ENCODE assay signal across 12 cellular contexts in the genomic region with DNA sequence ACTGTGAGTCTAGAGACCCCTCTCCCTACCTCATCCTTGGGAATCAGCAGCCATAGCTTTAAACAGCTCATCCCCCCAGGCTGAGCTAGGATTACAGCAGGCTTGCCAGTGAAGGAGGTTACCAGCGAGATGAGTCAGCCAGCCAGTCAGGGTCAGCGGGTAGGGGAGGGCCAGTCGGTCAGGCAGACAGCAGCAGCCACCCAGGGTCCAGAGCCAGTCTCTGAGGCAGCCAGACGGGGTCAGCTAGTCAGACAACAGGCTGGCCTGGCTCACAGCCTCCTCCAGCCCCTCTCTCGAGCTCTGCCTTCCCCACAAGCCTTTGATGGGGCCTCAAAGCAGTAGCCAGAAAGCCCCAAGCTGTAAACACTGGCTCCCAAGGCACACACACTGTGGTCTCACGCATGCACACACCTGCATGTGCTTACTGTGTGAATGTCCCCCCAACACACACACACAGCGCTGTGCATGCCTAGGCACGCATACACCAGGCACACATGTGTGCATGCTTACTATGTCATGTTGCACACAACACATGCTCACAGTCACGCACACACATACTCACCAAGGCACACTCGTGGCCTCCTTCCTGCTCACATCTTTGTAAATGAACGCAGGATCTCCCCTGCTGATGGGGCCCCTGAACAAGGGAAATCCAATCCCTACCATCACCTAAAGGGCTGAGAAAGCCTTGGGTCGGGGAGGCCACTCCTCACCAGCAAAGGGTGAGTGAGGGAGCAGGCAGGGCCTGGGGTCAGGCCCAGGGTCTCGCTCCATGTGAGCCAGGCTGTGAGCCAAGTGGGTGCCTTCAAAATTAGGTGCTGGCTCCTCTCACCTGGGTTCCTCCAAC. TPM values are rescaled to one million over a fixed set of nuclear protein-coding genes. Genes with fewer than 3 reads are reported as not detected.
DNase-seq lines count a peak whose midpoint lies in the region; ATAC-seq, FAIRE-seq and TF ChIP-seq lines count a peak whose summit lies in the region.
"Had no signal": no experiment of that assay in that cellular context is flagged by ENCODE, and none has a peak within 500 bp of the region (broad histone marks: within the 10 kb centered on the region; RNA-seq: fewer than 3 reads in every experiment).

No MANE protein-coding gene starts in this region.

- POLR2A ChIA-PET in K562 (lab: Yijun Ruan, JAX), result no interaction called here

- BruUV-seq in K562 (replicated peaks; lab: Mats Ljungman, UMichigan), result no TSS peak

- TF ChIP-seq EP300 in K562 (IDR thresholded peaks at IDR 0.05; ENCODE audit: low read length), result no peak
- no peak for TF ChIP-seq EP300 in stomach (IDR thresholded peaks at IDR 0.05)

- H2BK12ac ChIP-seq in mesenchymal stem cell (ENCODE audit: low read length in 2 of 2), result no peak overlapping the region

- no peak overlapping the region for H4K91ac ChIP-seq in mesenchymal stem cell (ENCODE audit: low read length)

- TF ChIP-seq POLR2A in K562 (conservative IDR thresholded peaks at IDR 0.05) (no peak), stomach (IDR thresholded peaks at IDR 0.05) (no peak)

- H3K4me2 ChIP-seq in BLaER1 (peak overlapping the region; percentile 10; the same call in 1 of the 2 replicates), K562 (ENCODE audit: insufficient read depth, low read length) (no peak overlapping the region), mesenchymal stem cell (ENCODE audit: low read length, poor library complexity, severe bottlenecking) (no peak overlapping the region)

- H2AFZ ChIP-seq in K562 (ENCODE audit: low read depth, low read length), result no peak overlapping the region
- no peak overlapping the region for H2AFZ ChIP-seq in mesenchymal stem cell (ENCODE audit: low read depth, low read length)

- H3K4me1 ChIP-seq in BLaER1, result peaks cover 49% of the 10 kb centered on the region
- peaks cover 20% of the 10 kb centered on the region for H3K4me1 ChIP-seq in HUES64 (ENCODE audit: insufficient read depth, low read length)
- no peaks in the 10 kb centered on the region for H3K4me1 ChIP-seq in K562 (replicated peaks in 1 of 2; ENCODE audit: control insufficient read depth in 2 of 2, insufficient read depth in 2 of 2, low read length in 2 of 2)
- peaks cover 12% of the 10 kb centered on the region for H3K4me1 ChIP-seq in mesenchymal stem cell (ENCODE audit: control insufficient read depth, insufficient read depth, low read depth, low read length)
- no peaks in the 10 kb centered on the region for H3K4me1 ChIP-seq in right atrium auricular region
- no peaks in the 10 kb centered on the region for H3K4me1 ChIP-seq in stomach

- no peaks in the 10 kb centered on the region for H3K9me3 ChIP-seq in BLaER1
- peaks cover 6% of the 10 kb centered on the region; the same call in 1 of the 2 replicates for H3K9me3 ChIP-seq in HUES64 (ENCODE audit: insufficient read depth, low read depth, low read length)
- 0 out of 2 replicates have a peak, but pooled peaks cover 1% of the 10 kb centered on the region for H3K9me3 ChIP-seq in K562 (replicated peaks; ENCODE audit: control insufficient read depth, insufficient read depth, low read depth, low read length)
- no peaks in the 10 kb centered on the region for H3K9me3 ChIP-seq in mesenchymal stem cell (ENCODE audit: control insufficient read depth, low read length)
- H3K9me3 ChIP-seq in right atrium auricular region, result peaks cover 0 to 11% of the 10 kb centered on the region in 2 donors
- peaks cover 0 to 16% (median 4%) of the 10 kb centered on the region in 4 donors for H3K9me3 ChIP-seq in stomach

- H3K9ac ChIP-seq in BLaER1, result no peak overlapping the region
- H3K9ac ChIP-seq in HUES64 (ENCODE audit: low read depth, low read length), result no peak overlapping the region
- H3K9ac ChIP-seq in K562 (ENCODE audit: insufficient read depth in 1 of 2, low read depth in 2 of 2, low read length in 2 of 2), result no peak overlapping the region
- H3K9ac ChIP-seq in mesenchymal stem cell (ENCODE audit: low read length), result no peak overlapping the region

- no peak overlapping the region for H3K23ac ChIP-seq in mesenchymal stem cell (ENCODE audit: low read length in 2 of 2)

- no peaks in the 10 kb centered on the region for H4K20me1 ChIP-seq in BLaER1
- no peaks in the 10 kb centered on the region; the same call in none of the 2 replicates for H4K20me1 ChIP-seq in K562 (replicated peaks; ENCODE audit: control insufficient read depth, insufficient read depth, low read length)

- DNase-seq in K562 (ENCODE audit: extremely low read depth in 1 of 4, low spot score in 3 of 4) (no peak), mesenchymal stem cell (peak; percentile 70), right atrium auricular region (ENCODE audit: low spot score) (no peak), stomach (no peak)
- DNase-seq: DND-41, naive B cell, NCI-H1105 had no signal

- H3K4me3 ChIP-seq in BLaER1 (no peak overlapping the region), HUES64 (ENCODE audit: low read length) (no peak overlapping the region), K562 (no peak overlapping the region), mesenchymal stem cell (ENCODE audit: insufficient read depth in 1 of 2, low read depth in 1 of 2, low read length in 2 of 2) (no peak overlapping the region), right atrium auricular region (no peak overlapping the region), stomach (no peak overlapping the region)

- no peaks in the 10 kb centered on the region for H3K36me3 ChIP-seq in BLaER1
- H3K36me3 ChIP-seq in HUES64 (ENCODE audit: insufficient read depth, low read length), result no peaks in the 10 kb centered on the region
- no peaks in the 10 kb centered on the region for H3K36me3 ChIP-seq in K562 (ENCODE audit: control insufficient read depth, insufficient read depth, low read length)
- H3K36me3 ChIP-seq in mesenchymal stem cell (ENCODE audit: control insufficient read depth in 1 of 2, insufficient read depth in 2 of 2, low read depth in 1 of 2, low read length in 2 of 2), result no peaks in the 10 kb centered on the region
- H3K36me3 ChIP-seq in right atrium auricular region, result no peaks in the 10 kb centered on the region
- no peaks in the 10 kb centered on the region for H3K36me3 ChIP-seq in stomach

- 62% methylated on average over 13 of the region's 13 CpGs for WGBS in HUES64
- WGBS in K562 (ENCODE audit: insufficient coverage, low coverage, missing lambda C conversion rate), result 2% methylated on average over 13 of the region's 13 CpGs
- 50% methylated on average over 13 of the region's 13 CpGs for WGBS in mesenchymal stem cell
- 49 to 59% (median 54%) methylated on average over 10 to 13 of the region's 13 CpGs for WGBS in stomach, 5 donors

- H2BK15ac ChIP-seq in mesenchymal stem cell (ENCODE audit: low read depth, poor library complexity, severe bottlenecking), result no peak overlapping the region

- no peak for TF ChIP-seq RAD21 in K562 (CRISPR knock-in tag; conservative IDR thresholded peaks at IDR 0.05 in 1 of 2, IDR thresholded peaks at IDR 0.05 in 1 of 2)

- no peak for FAIRE-seq in K562 (lab: Jason Lieb, UNC)

- no peak for TF ChIP-seq CTCF in K562 (IDR thresholded peaks at IDR 0.05 in 2 of 3, conservative IDR thresholded peaks at IDR 0.05 in 1 of 3; ENCODE audit: insufficient read depth in 2 of 3, low read depth in 1 of 3, low read length in 3 of 3)
- TF ChIP-seq CTCF in right atrium auricular region (IDR thresholded peaks at IDR 0.05), result no peak
- TF ChIP-seq CTCF in stomach (IDR thresholded peaks at IDR 0.05), result no peak

- no peak for ATAC-seq in K562
- ATAC-seq in GM18909 (IDR thresholded peaks at IDR 0.05; ENCODE audit: poor library complexity, unreplicated experiment), result no peak
- ATAC-seq in HG02840 (IDR thresholded peaks at IDR 0.05; ENCODE audit: low FRiP score, unreplicated experiment), result no peak
- ATAC-seq: esophagus mucosa had no signal

- H3K79me2 ChIP-seq in K562 (ENCODE audit: control insufficient read depth, insufficient read depth, low read length), result no peaks in the 10 kb centered on the region

- peak overlapping the region in 1 of 2 experiments; percentile 85 for H3K14ac ChIP-seq in mesenchymal stem cell (ENCODE audit: low read length in 2 of 2)

- no peaks in the 10 kb centered on the region for H3K79me1 ChIP-seq in mesenchymal stem cell (replicated peaks; ENCODE audit: low read length, poor library complexity, severe bottlenecking)

- no peak overlapping the region for H3K27ac ChIP-seq in BLaER1
- 0 out of 2 replicates have a peak overlapping the region, but pooled peaks have one; percentile 24 for H3K27ac ChIP-seq in HUES64 (ENCODE audit: low read depth, low read length)
- no peak overlapping the region for H3K27ac ChIP-seq in K562 (ENCODE audit: extremely low read depth, low read depth, low read length)
- no peak overlapping the region for H3K27ac ChIP-seq in mesenchymal stem cell (ENCODE audit: low read length, poor library complexity, severe bottlenecking)
- no peak overlapping the region for H3K27ac ChIP-seq in right atrium auricular region
- no peak overlapping the region for H3K27ac ChIP-seq in stomach

- in situ Hi-C loops in K562 (cut with MboI), result no loop called here

- no peak overlapping the region for H2BK5ac ChIP-seq in mesenchymal stem cell (ENCODE audit: low read depth, low read length, poor library complexity, severe bottlenecking)

- no peak overlapping the region for H4K8ac ChIP-seq in mesenchymal stem cell (ENCODE audit: low read length)

- H3K4ac ChIP-seq in mesenchymal stem cell (ENCODE audit: low read depth in 1 of 2, low read length in 2 of 2), result no peak overlapping the region

- no peak overlapping the region for H2BK120ac ChIP-seq in mesenchymal stem cell (ENCODE audit: low read depth, low read length)

- H3K27me3 ChIP-seq in BLaER1 (no peaks in the 10 kb centered on the region), HUES64 (ENCODE audit: insufficient read depth, low read length) (no peaks in the 10 kb centered on the region), K562 (ENCODE audit: control insufficient read depth in 2 of 2, insufficient read depth in 2 of 2, low read length in 2 of 2) (peaks cover 0 to 10% of the 10 kb centered on the region in 2 experiments; a peak in 2 of 5 replicates), mesenchymal stem cell (ENCODE audit: control insufficient read depth in 1 of 2, insufficient read depth in 1 of 2, low read length in 2 of 2) (peaks cover 9 to 41% of the 10 kb centered on the region in 2 experiments), right atrium auricular region (no peaks in the 10 kb centered on the region), stomach (peaks cover 0 to 51% (median 8%) of the 10 kb centered on the region in 3 donors)

- intact Hi-C loops in K562 (cut with micrococcal nuclease), result no loop called here
- intact Hi-C loops in stomach (cut with DNase I; ENCODE audit: low total_unique reads), result no loop called here

- CTCF ChIA-PET in K562 (lab: Yijun Ruan, JAX; ENCODE audit: low intra/inter-chr PET ratio), result no interaction called here

- H2AK5ac ChIP-seq in mesenchymal stem cell (ENCODE audit: low read length, severe bottlenecking), result no peak overlapping the region

- no peaks in the 10 kb centered on the region for H3K9me1 ChIP-seq in K562 (ENCODE audit: control insufficient read depth, insufficient read depth, low read length)

- H3K18ac ChIP-seq in mesenchymal stem cell (ENCODE audit: low read depth in 1 of 2, low read length in 2 of 2), result peak overlapping the region in 1 of 2 experiments; percentile 29

RNA-seq across cellular contexts. Expression of a gene that starts 28.2 kb away (rescaled TPM):
- 0.70 TPM for polyA plus RNA-seq in HUES64 (2013, experiment 1 of 2)
- polyA plus RNA-seq in HUES64 (2013, experiment 2 of 2), result 0.44 TPM
- not detected in 2 replicates for total RNA-seq in K562 (2011; cell fraction: chromatin; rRNA removed; ENCODE audit: low replicate concordance)
- not detected in 2 replicates for total RNA-seq in K562 (2011; cell fraction: nucleolus; rRNA removed)
- total RNA-seq in K562 (2011; cell fraction: nucleoplasm; rRNA removed), result not detected in 2 replicates
- not detected in 2 replicates for total RNA-seq in K562 (2014; rRNA removed)
- total RNA-seq in K562 (2014; rRNA removed; fragmentation: Illumina TruSeq; extraction: Trizol), result not detected in 2 replicates
- not detected in 2 replicates for total RNA-seq in K562 (2015; rRNA removed; fragmentation: Illumina TruSeq; extraction: Trizol)
- 0.04 TPM in 1 of 2 replicates, not detected in the other for total RNA-seq in K562 (2021)
- not detected in 2 replicates for polyA plus RNA-seq in K562 (2011; rRNA removed)
- polyA plus RNA-seq in K562 (2011; cell fraction: cytosol; rRNA removed), result not detected in 2 replicates
- not detected in 2 replicates for polyA plus RNA-seq in K562 (2011; cell fraction: nucleus; rRNA removed)
- 0.01 TPM in 1 of 2 replicates, not detected in the other for polyA plus RNA-seq in K562 (2012)
- not detected in 2 replicates for polyA plus RNA-seq in K562 (2014; fragmentation: Illumina TruSeq; extraction: Trizol)
- polyA plus RNA-seq in K562 (2014; fragmentation: Nextera tagmentation; extraction: Ambion mirVana), result not detected
- polyA plus RNA-seq in K562 (2014; rRNA removed), result not detected in 2 replicates
- not detected in 2 replicates for polyA minus RNA-seq in K562 (2011; rRNA and poly(A)+ RNA removed)
- not detected in 2 replicates for polyA minus RNA-seq in K562 (2011; cell fraction: cytosol; rRNA and poly(A)+ RNA removed)
- polyA minus RNA-seq in K562 (2011; cell fraction: nucleus; rRNA and poly(A)+ RNA removed), result not detected in 2 replicates
- not detected for polyA plus RNA-seq in mesenchymal stem cell (2013, experiment 1 of 2)
- polyA plus RNA-seq in mesenchymal stem cell (2013, experiment 2 of 2), result 0.03 TPM
- not detected for total RNA-seq in right atrium auricular region
- total RNA-seq in stomach, result 1 to 10 TPM in 3 of 5 donors, under 1 TPM in 1, not detected in 1; under 0.01 to 8.4 (median 1.3) TPM
- 1 to 10 TPM in 2 of 3 donors, under 1 TPM in 1; 0.83 to 4.8 (median 2.0) TPM for polyA plus RNA-seq in stomach
- total RNA-seq: esophagus mucosa had no signal
